Comparison of ENCODE assay signal across 29 cellular contexts in genomic region chr3:172018364-172018763, GRCh38.
"Had no signal": no experiment of that assay in that cellular context is flagged by ENCODE, and none has a peak within 500 bp of the region (broad histone marks: within the 10 kb centered on the region; RNA-seq: fewer than 3 reads in every experiment).

No MANE protein-coding gene starts in this region.

- DNase-seq: activated CD4-positive, alpha-beta memory T cell treated with anti-CD3 and anti-CD28 coated beads, Interleukin-2, amount 10 ng/mL, durations not matched to agents 7 days and 5 days; activated CD4-positive, alpha-beta T cell treated with anti-CD3 and anti-CD28 coated beads for 1 hour; activated CD4-positive, alpha-beta T cell treated with anti-CD3 and anti-CD28 coated beads for 4 hours; activated CD4-positive, alpha-beta T cell treated with anti-CD3 and anti-CD28 coated beads, Interleukin-2, amount 10 ng/mL, durations not matched to agents 7 days and 5 days; activated CD4-positive, alpha-beta T cell treated with anti-CD3 and anti-CD28 coated beads, Interleukin-2, amount 50 U/mL, for 4 hours; activated CD8-positive, alpha-beta memory T cell treated with anti-CD3 and anti-CD28 coated beads, Interleukin-2, amount 50 U/mL, for 48 hours; activated gamma-delta T cell; activated naive CD4-positive, alpha-beta T cell; activated naive CD4-positive, alpha-beta T cell treated with anti-CD3 and anti-CD28 coated beads, Interleukin-2, amount 10 ng/mL, durations not matched to agents 7 days and 5 days; activated naive CD8-positive, alpha-beta T cell treated with anti-CD3 and anti-CD28 coated beads, Interleukin-2, amount 10 ng/mL, durations not matched to agents 7 days and 5 days; activated T-cell treated with anti-CD3 and anti-CD28 coated beads for 4 hours; activated T-cell treated with anti-CD3 and anti-CD28 coated beads, Interleukin-2, amount 50 U/mL, for 24 hours; activated T-cell treated with anti-CD3 and anti-CD28 coated beads, Interleukin-2, amount 50 U/mL, for 72 hours; central memory CD4-positive, alpha-beta T cell; cerebellar nuclear complex; colonic mucosa; effector memory CD4-positive, alpha-beta T cell; endodermal cell; foreskin keratinocyte; gastrocnemius medialis; heart right ventricle; T1000 had no signal

- ATAC-seq: activated naive CD4-positive, alpha-beta T cell treated with anti-CD3 and anti-CD28 coated beads, Interleukin-2, amount 50 U/mL, for 72 hours; activated T-cell treated with anti-CD3 and anti-CD28 coated beads, Interleukin-2, amount 50 U/mL, for 72 hours; esophagus mucosa; foreskin keratinocyte; gastrocnemius medialis; heart right ventricle; WTC11 had no signal

- H3K4me3 ChIP-seq: ascending aorta, breast epithelium, cardiac muscle cell, colonic mucosa, gastrocnemius medialis, heart right ventricle, hepatocyte had no signal
